In the genomic region with DNA sequence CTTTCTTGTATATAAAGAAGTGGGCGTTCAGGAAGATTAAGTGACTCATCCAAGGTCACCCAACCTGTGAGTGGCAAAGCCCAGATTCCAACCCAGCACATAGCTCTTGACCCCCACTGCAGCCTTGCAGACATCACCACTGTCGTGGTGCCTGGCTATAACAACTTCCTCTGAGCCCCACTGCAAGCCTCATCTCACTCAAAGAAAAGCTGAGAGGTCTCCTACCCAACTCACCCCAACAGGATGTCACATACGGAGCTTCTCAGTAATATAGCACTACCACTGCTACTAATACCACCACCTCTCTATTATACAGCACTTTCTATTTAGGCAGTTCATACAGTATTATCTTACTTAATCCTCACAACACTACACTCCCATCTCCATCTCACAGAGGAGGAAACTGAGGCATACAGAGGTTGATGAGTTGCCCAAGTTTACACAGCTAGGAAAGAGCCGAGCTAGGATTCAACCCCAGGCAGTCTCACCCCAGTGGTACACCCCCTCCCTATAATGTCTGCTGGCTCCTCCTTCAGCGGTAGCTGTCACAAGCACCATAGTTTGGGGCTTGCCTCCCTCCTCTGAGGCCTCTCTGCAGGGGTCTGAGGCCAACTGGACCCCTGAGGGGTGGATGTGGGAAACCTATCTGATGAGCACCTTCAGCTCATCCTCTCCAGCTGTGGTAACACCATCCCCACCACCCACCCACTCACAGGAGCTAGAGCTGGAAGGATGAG, we compare ENCODE assay signal across 2 cellular contexts.
TF ChIP-seq lines count a peak whose summit lies in the region.

No MANE protein-coding gene starts in this region.

TF ChIP-seq in SK-N-SH, 30 proteins besides CTCF, POLR2A, EP300 and RAD21 (continued from another document):
- TF ChIP-seq, protein P1, sequence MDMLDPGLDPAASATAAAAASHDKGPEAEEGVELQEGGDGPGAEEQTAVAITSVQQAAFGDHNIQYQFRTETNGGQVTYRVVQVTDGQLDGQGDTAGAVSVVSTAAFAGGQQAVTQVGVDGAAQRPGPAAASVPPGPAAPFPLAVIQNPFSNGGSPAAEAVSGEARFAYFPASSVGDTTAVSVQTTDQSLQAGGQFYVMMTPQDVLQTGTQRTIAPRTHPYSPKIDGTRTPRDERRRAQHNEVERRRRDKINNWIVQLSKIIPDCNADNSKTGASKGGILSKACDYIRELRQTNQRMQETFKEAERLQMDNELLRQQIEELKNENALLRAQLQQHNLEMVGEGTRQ (IDR thresholded peaks at IDR 0.05; ENCODE audit: borderline replicate concordance, low read depth, low read length), result no peak
- TF ChIP-seq YY1 (IDR thresholded peaks at IDR 0.05; ENCODE audit: low read depth) (no peak), ZBTB33 (IDR thresholded peaks at IDR 0.05; ENCODE audit: borderline replicate concordance, low read depth) (no peak)
- TF ChIP-seq, protein P2, sequence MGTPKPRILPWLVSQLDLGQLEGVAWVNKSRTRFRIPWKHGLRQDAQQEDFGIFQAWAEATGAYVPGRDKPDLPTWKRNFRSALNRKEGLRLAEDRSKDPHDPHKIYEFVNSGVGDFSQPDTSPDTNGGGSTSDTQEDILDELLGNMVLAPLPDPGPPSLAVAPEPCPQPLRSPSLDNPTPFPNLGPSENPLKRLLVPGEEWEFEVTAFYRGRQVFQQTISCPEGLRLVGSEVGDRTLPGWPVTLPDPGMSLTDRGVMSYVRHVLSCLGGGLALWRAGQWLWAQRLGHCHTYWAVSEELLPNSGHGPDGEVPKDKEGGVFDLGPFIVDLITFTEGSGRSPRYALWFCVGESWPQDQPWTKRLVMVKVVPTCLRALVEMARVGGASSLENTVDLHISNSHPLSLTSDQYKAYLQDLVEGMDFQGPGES (IDR thresholded peaks at IDR 0.05; ENCODE audit: low read depth, low read length), result no peak

TF ChIP-seq in SK-N-SH treated with all-trans-retinoic acid at 6 μM for 48 hours, 23 proteins besides CTCF, POLR2A, EP300 and RAD21 (continued from another document):
- TF ChIP-seq POU6F1 (CRISPR knock-in tag; IDR thresholded peaks at IDR 0.05; ENCODE audit: borderline replicate concordance, low read depth) (no peak), ARNTL (CRISPR knock-in tag; IDR thresholded peaks at IDR 0.05; ENCODE audit: borderline replicate concordance, low read depth) (no peak)
